ENCODE assay signal across 1 cellular context in genomic region chr21:43280949-43281633, GRCh38.
TF ChIP-seq lines count a peak whose summit lies in the region.

No MANE protein-coding gene starts in this region.

TF ChIP-seq in SK-N-SH, 30 proteins besides CTCF, POLR2A, EP300 and RAD21 (continued from another document):
- TF ChIP-seq IRF3 (IDR thresholded peaks at IDR 0.05; ENCODE audit: low read depth, low read length): no peak
- TF ChIP-seq ZBTB33 (IDR thresholded peaks at IDR 0.05; ENCODE audit: borderline replicate concordance, low read depth): no peak
- TF ChIP-seq USF1 (IDR thresholded peaks at IDR 0.05; ENCODE audit: borderline replicate concordance, low read depth): no peak
- no peak for TF ChIP-seq CHD2 (IDR thresholded peaks at IDR 0.05; ENCODE audit: low read length, partially characterized antibody)
